19 cellular contexts compared by ENCODE assay signal in the genomic region with DNA sequence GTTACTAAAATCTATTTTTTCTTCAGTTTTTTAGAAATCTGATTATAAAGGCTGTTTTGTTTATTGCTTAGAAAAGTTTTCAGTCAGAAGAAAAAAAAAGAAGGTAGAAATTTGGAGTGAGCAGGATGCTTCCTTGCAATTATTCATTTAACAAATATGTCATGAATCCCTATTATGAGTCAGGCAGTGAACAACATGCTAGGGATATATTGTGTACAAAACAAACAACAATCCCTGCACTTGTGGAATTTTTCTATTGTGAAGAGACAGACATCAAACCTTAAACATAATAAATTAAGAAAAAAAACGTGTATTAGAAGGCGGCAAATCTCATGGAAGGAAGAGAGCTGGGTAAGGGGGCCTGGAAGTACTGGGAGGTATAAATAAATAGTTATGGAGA.
A peak's percentile ranks its signal among the peaks of the same experiment; 100 is the strongest.
DNase-seq lines count a peak whose midpoint lies in the region; ATAC-seq and TF ChIP-seq lines count a peak whose summit lies in the region.
"Had no signal": no experiment of that assay in that cellular context is flagged by ENCODE, and none has a peak within 500 bp of the region (broad histone marks: within the 10 kb centered on the region; RNA-seq: fewer than 3 reads in every experiment).

No MANE protein-coding gene starts in this region.

- no peaks in the 10 kb centered on the region for H3K9me3 Mint-ChIP-seq in activated naive CD8-positive, alpha-beta T cell treated with anti-CD3 and anti-CD28 coated beads, Interleukin-2, amount 50 U/mL, for 24 hours
- H3K9me3 Mint-ChIP-seq: activated T-helper 2 cell treated with anti-CD3 and anti-CD28 coated beads, Interferon-gamma antibody, Interleukin-2, Interleukin-4, amounts not matched to agents 10 μg/mL and 5 μg/mL and 100 μg/mL, durations not matched to agents 14 hours and 24 hours and 36 hours; CD8-positive, alpha-beta T cell; stimulated activated naive B cell treated with anti-CD40 and anti-IgM and Interleukin-4, amounts not matched to agents 10 μg/mL and 1 μg/mL and 100 μg/mL, for 72 hours had no signal

- H3K36me3 Mint-ChIP-seq in activated naive CD8-positive, alpha-beta T cell treated with anti-CD3 and anti-CD28 coated beads, Interleukin-2, amount 50 U/mL, for 24 hours (ENCODE audit: low read depth): no peaks in the 10 kb centered on the region
- H3K36me3 Mint-ChIP-seq: CD8-positive, alpha-beta T cell; stimulated activated naive B cell treated with anti-CD40 and anti-IgM and Interleukin-4, amounts not matched to agents 10 μg/mL and 1 μg/mL and 100 μg/mL, for 72 hours had no signal

- TF ChIP-seq CTCF in AG10803 (conservative IDR thresholded peaks at IDR 0.05; ENCODE audit: low read length) (no peak), fibroblast of villous mesenchyme (IDR thresholded peaks at IDR 0.05; ENCODE audit: insufficient read depth, low read depth, low read length) (no peak)

- no peaks in the 10 kb centered on the region for H3K9me3 ChIP-seq in adipocyte (ENCODE audit: control insufficient read depth, low read length)
- H3K9me3 ChIP-seq: right lobe of liver, thoracic aorta had no signal

- no peaks in the 10 kb centered on the region for H3K27me3 Mint-ChIP-seq in activated naive CD8-positive, alpha-beta T cell treated with anti-CD3 and anti-CD28 coated beads, Interleukin-2, amount 50 U/mL, for 24 hours
- H3K27me3 Mint-ChIP-seq: activated CD4-positive, alpha-beta T cell treated with anti-CD3 and anti-CD28 coated beads for 36 hours; stimulated activated naive B cell treated with anti-CD40 and anti-IgM and Interleukin-4, amounts not matched to agents 10 μg/mL and 1 μg/mL and 100 μg/mL, for 72 hours had no signal

- no peaks in the 10 kb centered on the region for H3K36me3 ChIP-seq in adipocyte (ENCODE audit: control insufficient read depth, insufficient read depth, low read length, severe bottlenecking)
- H3K36me3 ChIP-seq: cardiac muscle cell, right lobe of liver, thoracic aorta had no signal

- no peak overlapping the region for H3K27ac Mint-ChIP-seq in activated naive CD8-positive, alpha-beta T cell treated with anti-CD3 and anti-CD28 coated beads, Interleukin-2, amount 50 U/mL, for 24 hours
- H3K27ac Mint-ChIP-seq: activated CD4-positive, alpha-beta T cell treated with anti-CD3 and anti-CD28 coated beads for 36 hours; activated T-helper 2 cell treated with anti-CD3 and anti-CD28 coated beads, Interferon-gamma antibody, Interleukin-2, Interleukin-4, amounts not matched to agents 10 μg/mL and 5 μg/mL and 100 μg/mL, durations not matched to agents 14 hours and 24 hours and 36 hours; CD8-positive, alpha-beta T cell; stimulated activated naive B cell treated with anti-CD40 and anti-IgM and Interleukin-4, amounts not matched to agents 10 μg/mL and 1 μg/mL and 100 μg/mL, for 72 hours had no signal

- no peaks in the 10 kb centered on the region for H3K4me1 Mint-ChIP-seq in activated naive CD8-positive, alpha-beta T cell treated with anti-CD3 and anti-CD28 coated beads, Interleukin-2, amount 50 U/mL, for 24 hours
- H3K4me1 Mint-ChIP-seq: activated CD4-positive, alpha-beta T cell treated with anti-CD3 and anti-CD28 coated beads for 36 hours; stimulated activated naive B cell treated with anti-CD40 and anti-IgM and Interleukin-4, amounts not matched to agents 10 μg/mL and 1 μg/mL and 100 μg/mL, for 72 hours had no signal

- H3K4me3 Mint-ChIP-seq in activated naive CD8-positive, alpha-beta T cell treated with anti-CD3 and anti-CD28 coated beads, Interleukin-2, amount 50 U/mL, for 24 hours: no peak overlapping the region
- H3K4me3 Mint-ChIP-seq: activated CD4-positive, alpha-beta T cell treated with anti-CD3 and anti-CD28 coated beads for 36 hours; CD8-positive, alpha-beta T cell; stimulated activated naive B cell treated with anti-CD40 and anti-IgM and Interleukin-4, amounts not matched to agents 10 μg/mL and 1 μg/mL and 100 μg/mL, for 72 hours had no signal

- ATAC-seq in GM18867 (IDR thresholded peaks at IDR 0.05; ENCODE audit: unreplicated experiment) (no peak), GM21423 (IDR thresholded peaks at IDR 0.05; ENCODE audit: unreplicated experiment) (no peak)
- ATAC-seq in activated naive CD8-positive, alpha-beta T cell treated with anti-CD3 and anti-CD28 coated beads, Interleukin-2, amount 50 U/mL, for 24 hours: no peak
- ATAC-seq: activated CD4-positive, alpha-beta T cell treated with anti-CD3 and anti-CD28 coated beads for 36 hours; CD8-positive, alpha-beta T cell; Panc1; right lobe of liver; stimulated activated naive B cell treated with anti-CD40 and anti-IgM and Interleukin-4, amounts not matched to agents 10 μg/mL and 1 μg/mL and 100 μg/mL, for 72 hours had no signal

- peak; percentile 60 for DNase-seq in AG10803 (ENCODE audit: low read depth)
- peak; percentile 53 for DNase-seq in HS-5 (ENCODE audit: low read depth)
- peak; percentile 46 for DNase-seq in adipocyte (ENCODE audit: low read depth)
- peak; percentile 32 for DNase-seq in fibroblast of villous mesenchyme (ENCODE audit: low read depth)
- no peak for DNase-seq in activated naive CD8-positive, alpha-beta T cell treated with anti-CD3 and anti-CD28 coated beads, Interleukin-2, amount 50 U/mL, for 24 hours
- no peak for DNase-seq in NCI-H2227 (lab: John Stamatoyannopoulos, UW; ENCODE audit: unreplicated experiment)
- DNase-seq: activated CD4-positive, alpha-beta T cell treated with anti-CD3 and anti-CD28 coated beads for 36 hours; CD8-positive, alpha-beta T cell; DMS79 treated with DMSO at 0.1 percent for 48 hours; NCI-H345; right lobe of liver; stimulated activated naive B cell treated with anti-CD40 and anti-IgM and Interleukin-4, amounts not matched to agents 10 μg/mL and 1 μg/mL and 100 μg/mL, for 72 hours had no signal

- no peak overlapping the region for H3K9ac ChIP-seq in adipocyte (ENCODE audit: low read length)

- H3K4me1 ChIP-seq in adipocyte (ENCODE audit: control insufficient read depth, insufficient read depth, low read length): peaks cover 10% of the 10 kb centered on the region
- H3K4me1 ChIP-seq: right lobe of liver had no signal

- no peak overlapping the region for H3K4me3 ChIP-seq in AG10803 (ENCODE audit: low read length)
- H3K4me3 ChIP-seq in adipocyte (ENCODE audit: low read length): no peak overlapping the region
- H3K4me3 ChIP-seq in fibroblast of villous mesenchyme (ENCODE audit: low read depth, low read length): no peak overlapping the region
- H3K4me3 ChIP-seq: cardiac muscle cell, lung, right lobe of liver, thoracic aorta had no signal

- H3K27me3 ChIP-seq in adipocyte (replicated peaks; ENCODE audit: control insufficient read depth, insufficient read depth, low read length): no peaks in the 10 kb centered on the region
- H3K27me3 ChIP-seq: cardiac muscle cell, right lobe of liver had no signal

Comparison
In these comparisons a context has a peak if more than half of its experiments do, and no peak if none do; other contexts are left out.
1. DNase-seq: peak in AG10803 (single experiment), HS-5 (single experiment), adipocyte (single experiment) and fibroblast of villous mesenchyme (single experiment); none in activated naive CD8-positive, alpha-beta T cell treated with anti-CD3 and anti-CD28 coated beads, Interleukin-2, amount 50 U/mL, for 24 hours (single experiment) and NCI-H2227 (single experiment).